In genomic region chr14:84404246-84404645, GRCh38 we compare ENCODE assay signal across 13 cellular contexts.
DNase-seq lines count a peak whose midpoint lies in the region; TF ChIP-seq lines count a peak whose summit lies in the region.
"Had no signal": no experiment of that assay in that cellular context is flagged by ENCODE, and none has a peak within 500 bp of the region (broad histone marks: within the 10 kb centered on the region; RNA-seq: fewer than 3 reads in every experiment).

No MANE protein-coding gene starts in this region.

- no peak for TF ChIP-seq POLR2A in uterus (IDR thresholded peaks at IDR 0.05)

- H3K9me3 Mint-ChIP-seq in Caco-2 (ENCODE audit: unreplicated experiment): no peaks in the 10 kb centered on the region

- CTCF ChIA-PET in Caco-2 (lab: Charles Lee): no interaction called here

- no peaks in the 10 kb centered on the region for H3K27me3 Mint-ChIP-seq in Caco-2 (ENCODE audit: insufficient read depth, unreplicated experiment)
- H3K27me3 Mint-ChIP-seq: CD4-positive, alpha-beta memory T cell had no signal

- POLR2A ChIA-PET in Caco-2 (lab: Charles Lee): no interaction called here

- peaks cover 4% of the 10 kb centered on the region for H3K36me3 Mint-ChIP-seq in Caco-2 (ENCODE audit: insufficient read depth, unreplicated experiment)
- H3K36me3 Mint-ChIP-seq: CD4-positive, alpha-beta memory T cell had no signal

- no TSS peak for BruUV-seq in Caco-2 (replicated peaks; lab: Mats Ljungman, UMichigan)

- peak overlapping the region; percentile 72 for H3K27ac Mint-ChIP-seq in Caco-2 (ENCODE audit: unreplicated experiment)
- H3K27ac Mint-ChIP-seq: CD4-positive, alpha-beta memory T cell had no signal

- H3K4me1 ChIP-seq in Caco-2 (no peaks in the 10 kb centered on the region), uterus (no peaks in the 10 kb centered on the region)
- H3K4me1 ChIP-seq: BE2C had no signal

- peaks cover 6% of the 10 kb centered on the region for H3K4me1 Mint-ChIP-seq in Caco-2 (ENCODE audit: low read depth, unreplicated experiment)
- H3K4me1 Mint-ChIP-seq: CD4-positive, alpha-beta memory T cell had no signal

- H3K36me3 ChIP-seq in Caco-2 (ENCODE audit: control insufficient read depth, insufficient read depth, low read length): no peaks in the 10 kb centered on the region
- no peaks in the 10 kb centered on the region for H3K36me3 ChIP-seq in uterus
- H3K36me3 ChIP-seq: BE2C had no signal

- no peaks in the 10 kb centered on the region for H3K9me3 ChIP-seq in Caco-2
- no peaks in the 10 kb centered on the region for H3K9me3 ChIP-seq in uterus
- H3K9me3 ChIP-seq: BE2C had no signal

- intact Hi-C loops in Caco-2 (cut with micrococcal nuclease; ENCODE audit: unreplicated experiment) (no loop called here), uterus (cut with DNase I; ENCODE audit: low total_unique reads) (no loop called here)

- TF ChIP-seq CTCF in Caco-2 (IDR thresholded peaks at IDR 0.05; ENCODE audit: insufficient read depth in 1 of 2, low read depth in 1 of 2, low read length in 1 of 2, severe bottlenecking in 1 of 2, unreplicated experiment in 1 of 2) (no peak), uterus (IDR thresholded peaks at IDR 0.05) (no peak)

- H3K27ac ChIP-seq in uterus: no peak overlapping the region
- H3K27ac ChIP-seq: C4-2B had no signal

- H3K27me3 ChIP-seq in Caco-2 (replicated peaks; ENCODE audit: control insufficient read depth, insufficient read depth, low read length) (no peaks in the 10 kb centered on the region), uterus (no peaks in the 10 kb centered on the region)
- H3K27me3 ChIP-seq: BE2C had no signal

- DNase-seq in Caco-2 (no peak), NCI-H2171 treated with DMSO at 0.1 percent for 48 hours (lab: John Stamatoyannopoulos, UW) (peak; percentile 62), left kidney (ENCODE audit: low read depth, low spot score) (peak; percentile 18), renal cortical epithelial cell (ENCODE audit: low read depth) (peak; percentile 28), uterus (no peak), AG08395 (ENCODE audit: low spot score) (no peak), 8988T (no peak)
- DNase-seq: BE2C; CD4-positive, alpha-beta memory T cell; EL had no signal

- H3K4me3 Mint-ChIP-seq in Caco-2 (ENCODE audit: unreplicated experiment): no peak overlapping the region
- H3K4me3 Mint-ChIP-seq: CD4-positive, alpha-beta memory T cell; GM23338; H9 had no signal

- H3K4me3 ChIP-seq in Caco-2 (ENCODE audit: low read depth, low read length): no peak overlapping the region
- H3K4me3 ChIP-seq in uterus: no peak overlapping the region
- H3K4me3 ChIP-seq: GM23338 had no signal

Comparison
In these comparisons a context has a peak if more than half of its experiments do, and no peak if none do; other contexts are left out.
1. DNase-seq: peak in NCI-H2171 treated with DMSO at 0.1 percent for 48 hours (single experiment), left kidney (single experiment) and renal cortical epithelial cell (single experiment); none in Caco-2 (0 of 2), uterus (0 of 2), AG08395 (single experiment) and 8988T (single experiment).